Comparison of ENCODE assay signal across 8 cellular contexts in genomic region chr5:153352685-153353219, GRCh38.
DNase-seq lines count a peak whose midpoint lies in the region; ATAC-seq and TF ChIP-seq lines count a peak whose summit lies in the region.

No MANE protein-coding gene starts in this region.

- no peaks in the 10 kb centered on the region for H3K36me3 ChIP-seq in SK-N-SH (replicated peaks in 1 of 2; ENCODE audit: control insufficient read depth in 1 of 2, insufficient read depth in 2 of 2, low read length in 1 of 2)

- no peak overlapping the region for H3K9ac ChIP-seq in SK-N-SH

- H3K27ac ChIP-seq in SK-N-SH (ENCODE audit: low read depth in 2 of 2, low read length in 1 of 2): no peak overlapping the region

- WGBS in SK-N-SH (ENCODE audit: low lambda C conversion rate): 24% methylated on average over 11 of the region's 11 CpGs

- H3K4me2 ChIP-seq in SK-N-SH: peak overlapping the region; percentile 63

- H3K4me1 ChIP-seq in SK-N-SH (ENCODE audit: control insufficient read depth in 1 of 2, insufficient read depth in 2 of 2, low read depth in 1 of 2, low read length in 1 of 2): no peaks in the 10 kb centered on the region

- intact Hi-C loops in posterior vena cava (cut with DNase I): no loop called here

- no peaks in the 10 kb centered on the region for H3K79me2 ChIP-seq in SK-N-SH (ENCODE audit: insufficient read depth)

- no peaks in the 10 kb centered on the region for H3F3A ChIP-seq in SK-N-SH (replicated peaks; ENCODE audit: insufficient read depth)

- H3K9me2 ChIP-seq in SK-N-SH: no peaks in the 10 kb centered on the region

- no peaks in the 10 kb centered on the region for H3K27me3 ChIP-seq in SK-N-SH (ENCODE audit: insufficient read depth)

- POLR2A ChIA-PET in SK-N-SH (lab: Yijun Ruan, JAX): no interaction called here

- TF ChIP-seq CTCF in SK-N-SH (IDR thresholded peaks at IDR 0.05): no peak

- 0 out of 2 replicates have a peak overlapping the region, but pooled peaks have one; percentile 35 for H2AFZ ChIP-seq in SK-N-SH (ENCODE audit: low read depth)

- H3K9me3 ChIP-seq in SK-N-SH: no peaks in the 10 kb centered on the region

- ATAC-seq in GM18502 (IDR thresholded peaks at IDR 0.05; ENCODE audit: poor library complexity, unreplicated experiment): peak; percentile 89
- ATAC-seq in HG02642 (IDR thresholded peaks at IDR 0.05; ENCODE audit: poor library complexity, unreplicated experiment): peak; percentile 91
- ATAC-seq in GM19023 (IDR thresholded peaks at IDR 0.05; ENCODE audit: unreplicated experiment): no peak

- CTCF ChIA-PET in SK-N-SH (lab: Yijun Ruan, JAX): no interaction called here

- DNase-seq in SK-N-SH (no peak), kidney tubule cell (ENCODE audit: low spot score) (peak; percentile 56), SKM-1 (lab: John Stamatoyannopoulos, UW; ENCODE audit: unreplicated experiment) (no peak), posterior vena cava (ENCODE audit: low spot score) (no peak), NCI-H1092 (lab: John Stamatoyannopoulos, UW) (no peak)

- 0 out of 4 replicates have a peak overlapping the region, but pooled peaks of 1 of the 2 experiments have one; percentile 13 for H3K4me3 ChIP-seq in SK-N-SH (ENCODE audit: low read depth in 2 of 2, low read length in 1 of 2)

- no peak for TF ChIP-seq EP300 in SK-N-SH (IDR thresholded peaks at IDR 0.05; ENCODE audit: borderline replicate concordance in 1 of 2, low read depth in 1 of 2, low read length in 1 of 2)

- H4K20me1 ChIP-seq in SK-N-SH (ENCODE audit: insufficient read depth): no peaks in the 10 kb centered on the region

- TF ChIP-seq RAD21 in SK-N-SH (IDR thresholded peaks at IDR 0.05; ENCODE audit: low read length): no peak

TF ChIP-seq in SK-N-SH, 30 proteins besides CTCF, POLR2A, EP300 and RAD21:
- TF ChIP-seq ZBTB33 (IDR thresholded peaks at IDR 0.05; ENCODE audit: borderline replicate concordance, low read depth) (no peak), YY1 (IDR thresholded peaks at IDR 0.05; ENCODE audit: low read depth) (no peak), FOSL2 (IDR thresholded peaks at IDR 0.05; ENCODE audit: borderline replicate concordance, low read depth) (no peak), NFIC (IDR thresholded peaks at IDR 0.05; ENCODE audit: borderline replicate concordance) (no peak), EZH2phosphoT487 (IDR thresholded peaks at IDR 0.05; ENCODE audit: borderline replicate concordance, low read depth) (no peak)
